Comparison of ENCODE assay signal across 18 cellular contexts in genomic region chr17:74541176-74542111, GRCh38. TPM values are rescaled to one million over a fixed set of nuclear protein-coding genes. Genes with fewer than 3 reads are reported as not detected.
A peak's percentile ranks its signal among the peaks of the same experiment; 100 is the strongest.
DNase-seq lines count a peak whose midpoint lies in the region; ATAC-seq, FAIRE-seq and TF ChIP-seq lines count a peak whose summit lies in the region.
"Had no signal": no experiment of that assay in that cellular context is flagged by ENCODE, and none has a peak within 500 bp of the region (broad histone marks: within the 10 kb centered on the region; RNA-seq: fewer than 3 reads in every experiment).

No MANE protein-coding gene starts in this region.

- TF ChIP-seq POLR2A in stomach (IDR thresholded peaks at IDR 0.05): no peak

- H3K14ac ChIP-seq in neuronal stem cell (ENCODE audit: low read length): no peak overlapping the region

- no peaks in the 10 kb centered on the region for H3K9me3 ChIP-seq in left ventricle myocardium inferior (replicated peaks)
- no peaks in the 10 kb centered on the region for H3K9me3 ChIP-seq in kidney (ENCODE audit: control insufficient read depth in 1 of 2, low read length in 2 of 2)
- no peaks in the 10 kb centered on the region for H3K9me3 ChIP-seq in neuronal stem cell (replicated peaks in 1 of 2; ENCODE audit: control insufficient read depth in 2 of 2, insufficient read depth in 1 of 2, low read depth in 1 of 2, low read length in 2 of 2)
- no peaks in the 10 kb centered on the region for H3K9me3 ChIP-seq in stomach
- H3K9me3 ChIP-seq: BLaER1 treated with 17β-estradiol and CSF1 and Interleukin-3, amounts not matched to agents 10 nM and 100 nM had no signal

- no peak for ATAC-seq in Right ventricle myocardium inferior
- no peak for ATAC-seq in GM21526 (IDR thresholded peaks at IDR 0.05; ENCODE audit: low FRiP score, unreplicated experiment)
- ATAC-seq: GM12878 had no signal

- no peak for TF ChIP-seq EP300 in stomach (IDR thresholded peaks at IDR 0.05)

- H3K27me3 ChIP-seq in left ventricle myocardium inferior (ENCODE audit: low read depth) (peaks cover 61% of the 10 kb centered on the region), neuronal stem cell (ENCODE audit: control insufficient read depth in 3 of 3, insufficient read depth in 3 of 3, low read depth in 1 of 3, low read length in 3 of 3) (peaks cover 0 to 22% (median 2%) of the 10 kb centered on the region in 3 experiments), stomach (no peaks in the 10 kb centered on the region)

- H4K8ac ChIP-seq in neuronal stem cell (ENCODE audit: low read depth, low read length): no peak overlapping the region

- no peak overlapping the region for H2AFZ ChIP-seq in neuronal stem cell (ENCODE audit: low read length)

- intact Hi-C loops in Right ventricle myocardium inferior (cut with DNase I): no loop called here
- intact Hi-C loops in left ventricle myocardium inferior (cut with micrococcal nuclease): no loop called here
- intact Hi-C loops in kidney (cut with DNase I): no loop called here
- intact Hi-C loops in stomach (cut with DNase I; ENCODE audit: low total_unique reads): no loop called here

- no peak overlapping the region for H3K4me3 ChIP-seq in left ventricle myocardium inferior
- no peak overlapping the region for H3K4me3 ChIP-seq in kidney (ENCODE audit: low read length in 2 of 2)
- H3K4me3 ChIP-seq in neuronal stem cell (ENCODE audit: low read length in 2 of 2): no peak overlapping the region
- no peak overlapping the region for H3K4me3 ChIP-seq in stomach
- H3K4me3 ChIP-seq: BLaER1 treated with 17β-estradiol and CSF1 and Interleukin-3, amounts not matched to agents 10 nM and 100 nM; GM12878; HAP-1 had no signal

- WGBS in neuronal stem cell (ENCODE audit: extremely low coverage in 2 of 2, insufficient read length in 2 of 2, insufficient replicate concordance in 1 of 2), 2 donors: no CpG with 5 or more reads among the region's 23 CpGs
- 69 to 75% (median 73%) methylated on average over 20 to 23 of the region's 23 CpGs for WGBS in stomach, 5 donors

- H3K4me2 ChIP-seq in neuronal stem cell (ENCODE audit: insufficient read depth, low read length, poor library complexity, severe bottlenecking): no peak overlapping the region

- no peak overlapping the region for H2BK15ac ChIP-seq in neuronal stem cell (ENCODE audit: low read length)

- no peak overlapping the region for H2BK120ac ChIP-seq in neuronal stem cell (ENCODE audit: low read depth, low read length)

- no peak for FAIRE-seq in kidney (lab: Jason Lieb, UNC)
- FAIRE-seq: GM12878 had no signal

- no peak overlapping the region for H2BK12ac ChIP-seq in neuronal stem cell (ENCODE audit: low read length)

- no peaks in the 10 kb centered on the region for H3K79me1 ChIP-seq in neuronal stem cell (ENCODE audit: low read depth, low read length)

- no peak overlapping the region for H2BK5ac ChIP-seq in neuronal stem cell (ENCODE audit: low read length)

- peak overlapping the region; percentile 43 for H3K23ac ChIP-seq in neuronal stem cell (ENCODE audit: low read depth, low read length, poor library complexity)

- no peak overlapping the region for H3K4ac ChIP-seq in neuronal stem cell (ENCODE audit: low read length)

- H3K36me3 ChIP-seq in left ventricle myocardium inferior (no peaks in the 10 kb centered on the region), kidney (ENCODE audit: control insufficient read depth in 1 of 2, insufficient read depth in 2 of 2, low read length in 2 of 2) (no peaks in the 10 kb centered on the region), neuronal stem cell (replicated peaks in 1 of 2; ENCODE audit: control insufficient read depth in 2 of 2, insufficient read depth in 2 of 2, low read length in 2 of 2) (no peaks in the 10 kb centered on the region), stomach (no peaks in the 10 kb centered on the region)
- H3K36me3 ChIP-seq: HAP-1 had no signal

- no peaks in the 10 kb centered on the region for H3K4me1 ChIP-seq in left ventricle myocardium inferior
- no peaks in the 10 kb centered on the region for H3K4me1 ChIP-seq in kidney (ENCODE audit: control insufficient read depth in 1 of 2, insufficient read depth in 1 of 2, low read depth in 1 of 2, low read length in 2 of 2)
- peaks cover 0 to 6% of the 10 kb centered on the region in 2 donors for H3K4me1 ChIP-seq in neuronal stem cell (ENCODE audit: control insufficient read depth in 2 of 2, insufficient read depth in 1 of 2, low read depth in 1 of 2, low read length in 2 of 2)
- peaks cover 0 to 3% (median 0%) of the 10 kb centered on the region in 4 donors for H3K4me1 ChIP-seq in stomach
- H3K4me1 ChIP-seq: HAP-1 had no signal

- H3K27ac ChIP-seq in left ventricle myocardium inferior (replicated peaks): no peak overlapping the region
- H3K27ac ChIP-seq in kidney (ENCODE audit: low read depth in 2 of 2, low read length in 2 of 2): no peak overlapping the region
- H3K27ac ChIP-seq in neuronal stem cell (replicated peaks; ENCODE audit: low read length): no peak overlapping the region
- no peak overlapping the region for H3K27ac ChIP-seq in stomach

- H3K9ac ChIP-seq in kidney (ENCODE audit: low read length in 2 of 2): no peak overlapping the region
- H3K9ac ChIP-seq in neuronal stem cell (ENCODE audit: low read depth, low read length, poor library complexity): peak overlapping the region; percentile 33

- TF ChIP-seq CTCF in left ventricle myocardium inferior (IDR thresholded peaks at IDR 0.05; ENCODE audit: borderline replicate concordance): no peak
- TF ChIP-seq CTCF in kidney (IDR thresholded peaks at IDR 0.05; ENCODE audit: borderline replicate concordance, extremely low read depth, insufficient read depth): no peak
- no peak for TF ChIP-seq CTCF in stomach (IDR thresholded peaks at IDR 0.05)

- DNase-seq in Right ventricle myocardium inferior (ENCODE audit: missing footprints): peak; percentile 41
- no peak for DNase-seq in left ventricle myocardium inferior
- peak; percentile 39 for DNase-seq in kidney
- no peak for DNase-seq in neuronal stem cell (ENCODE audit: low spot score)
- no peak for DNase-seq in stomach
- DNase-seq in occipital lobe (lab: John Stamatoyannopoulos, UW): no peak
- DNase-seq: 8988T; ACHN; CD4-positive, alpha-beta T cell; DMS79; GOT3 had no signal

- H4K91ac ChIP-seq in neuronal stem cell (ENCODE audit: low read depth, low read length, poor library complexity): no peak overlapping the region

- peak overlapping the region; percentile 48 for H3K18ac ChIP-seq in neuronal stem cell (ENCODE audit: low read length)

- H2AK5ac ChIP-seq in neuronal stem cell (ENCODE audit: low read depth, low read length): no peak overlapping the region

RNA-seq across cellular contexts. Expression of gene CD300C, which starts 4.5 kb away (rescaled TPM):
- 1.2 TPM for total RNA-seq in Right ventricle myocardium inferior
- total RNA-seq in left ventricle myocardium inferior: 0.71 TPM
- 4.2 TPM for total RNA-seq in kidney
- 0.34 TPM for polyA plus RNA-seq in kidney (ENCODE audit: insufficient read depth, low read depth, low replicate concordance)
- 0.03 TPM for polyA plus RNA-seq in neuronal stem cell (2013, experiment 1 of 2)
- polyA plus RNA-seq in neuronal stem cell (2013, experiment 2 of 2): 0.04 TPM
- total RNA-seq in stomach: 1 to 10 TPM in 1 of 5 donors, not detected in 4; 1.6 TPM
- under 1 TPM in 2 of 3 donors, not detected in 1; 0.13 to 0.75 TPM for polyA plus RNA-seq in stomach
- total RNA-seq in occipital lobe: 0.31 TPM
- total RNA-seq: G401 had no signal

RNA-seq across cellular contexts. Expression of gene CD300LB, which starts 10.2 kb away (rescaled TPM):
- total RNA-seq in Right ventricle myocardium inferior: 0.19 TPM
- total RNA-seq in left ventricle myocardium inferior: not detected
- total RNA-seq in kidney: 0.91 TPM
- polyA plus RNA-seq in kidney (ENCODE audit: insufficient read depth, low read depth, low replicate concordance): not detected
- not detected for polyA plus RNA-seq in neuronal stem cell (2013, experiment 1 of 2)
- polyA plus RNA-seq in neuronal stem cell (2013, experiment 2 of 2): not detected
- total RNA-seq in stomach: not detected
- under 1 TPM in 1 of 3 donors, not detected in 2; 0.25 TPM for polyA plus RNA-seq in stomach
- not detected for total RNA-seq in occipital lobe
- total RNA-seq: G401, HT-29 had no signal
- polyA plus RNA-seq: IgD-negative memory B cell had no signal

RNA-seq across cellular contexts. Expression of gene CD300H, which starts 25.9 kb away (rescaled TPM):
- total RNA-seq in Right ventricle myocardium inferior (not detected), left ventricle myocardium inferior (not detected), kidney (2.0 TPM), stomach (not detected), occipital lobe (not detected)
- polyA plus RNA-seq in kidney (ENCODE audit: insufficient read depth, low read depth, low replicate concordance) (not detected), stomach (not detected)
- not detected for polyA plus RNA-seq in neuronal stem cell (2013, experiment 1 of 2)
- not detected for polyA plus RNA-seq in neuronal stem cell (2013, experiment 2 of 2)
- total RNA-seq: CD4-positive, alpha-beta T cell; G401; GM12878; HT-29 had no signal
- polyA plus RNA-seq: GM12878 had no signal

RNA-seq across cellular contexts. Expression of gene CD300LD, which starts 50.6 kb away (rescaled TPM):
- total RNA-seq in Right ventricle myocardium inferior (not detected), left ventricle myocardium inferior (not detected), kidney (not detected), stomach (not detected), occipital lobe (not detected)
- polyA plus RNA-seq in kidney (ENCODE audit: insufficient read depth, low read depth, low replicate concordance) (not detected), stomach (not detected)
- polyA plus RNA-seq in neuronal stem cell (2013, experiment 1 of 2): not detected
- not detected for polyA plus RNA-seq in neuronal stem cell (2013, experiment 2 of 2)
- total RNA-seq: CD4-positive, alpha-beta T cell; G401; GM12878; HT-29 had no signal
- polyA plus RNA-seq: GM12878, IgD-negative memory B cell had no signal

Comparison
In these comparisons a context has a peak if more than half of its experiments do, and no peak if none do; other contexts are left out.
1. DNase-seq: peak in Right ventricle myocardium inferior (single experiment) and kidney (single experiment); none in left ventricle myocardium inferior (single experiment), neuronal stem cell (single experiment), stomach (single experiment) and occipital lobe (single experiment).